ENCODE assay signal across 24 cellular contexts in the genomic region with DNA sequence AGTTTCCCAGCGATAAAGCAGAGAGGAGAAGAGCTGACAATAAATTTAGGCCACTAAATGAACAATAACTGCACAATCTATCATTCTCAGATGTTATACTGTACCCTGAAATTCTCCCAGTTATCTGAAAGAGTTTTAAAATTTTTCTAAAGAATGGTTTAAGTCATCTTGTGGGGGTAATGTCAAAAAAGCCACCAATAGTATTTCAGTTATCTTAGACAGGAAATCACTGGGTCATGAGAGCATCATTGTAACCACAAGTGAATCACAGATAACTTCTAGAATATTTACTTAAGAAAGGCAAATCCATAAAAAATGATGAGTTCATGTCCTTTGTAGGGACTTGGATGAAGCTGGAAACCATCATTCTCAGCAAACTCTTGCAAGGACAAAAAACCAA.
DNase-seq lines count a peak whose midpoint lies in the region; ATAC-seq, FAIRE-seq and TF ChIP-seq lines count a peak whose summit lies in the region.
"Had no signal": no experiment of that assay in that cellular context is flagged by ENCODE, and none has a peak within 500 bp of the region (broad histone marks: within the 10 kb centered on the region; RNA-seq: fewer than 3 reads in every experiment).

No MANE protein-coding gene starts in this region.

- no peaks in the 10 kb centered on the region for H3K27me3 ChIP-seq in SJCRH30
- H3K27me3 ChIP-seq: cardiac muscle cell, stomach, upper lobe of left lung had no signal

- no peaks in the 10 kb centered on the region; the same call in 1 of the 2 replicates for H3K36me3 ChIP-seq in SJCRH30
- H3K36me3 ChIP-seq: cardiac muscle cell, stomach, upper lobe of left lung, WERI-Rb-1 had no signal

- peak; percentile 27 for DNase-seq in AG09309 (ENCODE audit: low read depth)
- DNase-seq in M059J (ENCODE audit: low read depth): peak; percentile 52
- peak; percentile 5 to 7 for DNase-seq in cardiac fibroblast (ENCODE audit: low read depth in 2 of 2)
- peak; percentile 2 for DNase-seq in left kidney (ENCODE audit: low read depth, low spot score)
- no peak for DNase-seq in frontal cortex (ENCODE audit: low spot score in 2 of 2)
- no peak for DNase-seq in SJCRH30
- no peak for DNase-seq in activated CD8-positive, alpha-beta T cell treated with anti-CD3 and anti-CD28 coated beads, Interleukin-2, amount 10 ng/mL, durations not matched to agents 7 days and 5 days
- DNase-seq: activated CD4-positive, alpha-beta T cell treated with anti-CD3 and anti-CD28 coated beads, Interleukin-2, amount 50 U/mL, for 1 hour; activated CD8-positive, alpha-beta memory T cell treated with anti-CD3 and anti-CD28 coated beads, Interleukin-2, amount 50 U/mL, for 48 hours; dorsolateral prefrontal cortex; GDM1; KBM-7; MV-4-11; NCI-H1694 treated with DMSO at 0.1 percent for 48 hours; NCI-H774; SHP77; stimulated activated CD4-positive, alpha-beta T cell treated with anti-CD3 and anti-CD28 coated beads, Interleukin-4, amount 100 ng/mL, for 24 hours; stomach; upper lobe of left lung; WERI-Rb-1 had no signal

- no peak overlapping the region for H3K27ac ChIP-seq in SJCRH30
- H3K27ac ChIP-seq: C4-2B, cardiac muscle cell, dorsolateral prefrontal cortex, stomach, upper lobe of left lung, WERI-Rb-1 had no signal

- no peak for FAIRE-seq in frontal cortex (lab: Jason Lieb, UNC)

- H3K4me3 ChIP-seq in AG09309 (ENCODE audit: control insufficient read depth, low read depth, low read length) (no peak overlapping the region), cardiac fibroblast (replicated peaks in 1 of 2; ENCODE audit: low read depth in 2 of 2, low read length in 2 of 2) (no peak overlapping the region), SJCRH30 (no peak overlapping the region)
- H3K4me3 ChIP-seq: cardiac muscle cell, dorsolateral prefrontal cortex, stomach, upper lobe of left lung had no signal

- POLR2A ChIA-PET in activated CD8-positive, alpha-beta T cell treated with anti-CD3 and anti-CD28 coated beads, Interleukin-2, amount 10 ng/mL, durations not matched to agents 7 days and 5 days (lab: Charles Lee): no interaction called here

- TF ChIP-seq CTCF in AG09309 (IDR thresholded peaks at IDR 0.05; ENCODE audit: control insufficient read depth, insufficient read depth, low read depth, low read length, missing control alignments) (no peak), cardiac fibroblast (IDR thresholded peaks at IDR 0.05; ENCODE audit: low read depth, low read length) (no peak)

- CTCF ChIA-PET in activated CD8-positive, alpha-beta T cell treated with anti-CD3 and anti-CD28 coated beads, Interleukin-2, amount 10 ng/mL, durations not matched to agents 7 days and 5 days (lab: Charles Lee): no interaction called here

- H3K27ac Mint-ChIP-seq in activated CD8-positive, alpha-beta T cell treated with anti-CD3 and anti-CD28 coated beads, Interleukin-2, amount 10 ng/mL, durations not matched to agents 7 days and 5 days: no peak overlapping the region
- H3K27ac Mint-ChIP-seq: T-helper 1 cell treated with Interleukin-12 subunit alpha and Interleukin-12 subunit beta and Interleukin-4 antibody, amounts not matched to agents 30 μg/mL and 1 μg/mL, for 36 hours had no signal

- H3K27me3 Mint-ChIP-seq in activated CD8-positive, alpha-beta T cell treated with anti-CD3 and anti-CD28 coated beads, Interleukin-2, amount 10 ng/mL, durations not matched to agents 7 days and 5 days (ENCODE audit: low read depth): no peaks in the 10 kb centered on the region

- H3K9me3 Mint-ChIP-seq in activated CD8-positive, alpha-beta T cell treated with anti-CD3 and anti-CD28 coated beads, Interleukin-2, amount 10 ng/mL, durations not matched to agents 7 days and 5 days (ENCODE audit: insufficient read depth): no peaks in the 10 kb centered on the region
- H3K9me3 Mint-ChIP-seq: T-helper 1 cell treated with Interleukin-12 subunit alpha and Interleukin-12 subunit beta and Interleukin-4 antibody, amounts not matched to agents 30 μg/mL and 1 μg/mL, for 36 hours had no signal

- H3K36me3 Mint-ChIP-seq in activated CD8-positive, alpha-beta T cell treated with anti-CD3 and anti-CD28 coated beads, Interleukin-2, amount 10 ng/mL, durations not matched to agents 7 days and 5 days (ENCODE audit: low read depth): no peaks in the 10 kb centered on the region

- H3K4me1 Mint-ChIP-seq in activated CD8-positive, alpha-beta T cell treated with anti-CD3 and anti-CD28 coated beads, Interleukin-2, amount 10 ng/mL, durations not matched to agents 7 days and 5 days (ENCODE audit: low read depth): no peaks in the 10 kb centered on the region

- peaks cover 2% of the 10 kb centered on the region; the same call in 1 of the 2 replicates for H3K4me1 ChIP-seq in SJCRH30
- H3K4me1 ChIP-seq: stomach, upper lobe of left lung had no signal

- no peaks in the 10 kb centered on the region for H3K9me3 ChIP-seq in SJCRH30 (replicated peaks)
- H3K9me3 ChIP-seq: stomach, upper lobe of left lung had no signal

- no peak overlapping the region for H3K4me3 Mint-ChIP-seq in activated CD8-positive, alpha-beta T cell treated with anti-CD3 and anti-CD28 coated beads, Interleukin-2, amount 10 ng/mL, durations not matched to agents 7 days and 5 days
- H3K4me3 Mint-ChIP-seq: T-helper 1 cell treated with Interleukin-12 subunit alpha and Interleukin-12 subunit beta and Interleukin-4 antibody, amounts not matched to agents 30 μg/mL and 1 μg/mL, for 36 hours had no signal

- no peak for ATAC-seq in activated CD8-positive, alpha-beta T cell treated with anti-CD3 and anti-CD28 coated beads, Interleukin-2, amount 10 ng/mL, durations not matched to agents 7 days and 5 days
- no peak for ATAC-seq in HG03432 (IDR thresholded peaks at IDR 0.05; ENCODE audit: unreplicated experiment)

Comparison
In these comparisons a context has a peak if more than half of its experiments do, and no peak if none do; other contexts are left out.
1. DNase-seq: peak in AG09309 (single experiment), M059J (single experiment), cardiac fibroblast (2 of 2) and left kidney (single experiment); none in frontal cortex (0 of 2), SJCRH30 (0 of 2) and activated CD8-positive, alpha-beta T cell treated with anti-CD3 and anti-CD28 coated beads, Interleukin-2, amount 10 ng/mL, durations not matched to agents 7 days and 5 days (single experiment).